ENCODE assay signal across 15 cellular contexts in genomic region chr6:19181252-19181651, GRCh38.
DNase-seq lines count a peak whose midpoint lies in the region; ATAC-seq and TF ChIP-seq lines count a peak whose summit lies in the region.
"Had no signal": no experiment of that assay in that cellular context is flagged by ENCODE, and none has a peak within 500 bp of the region (broad histone marks: within the 10 kb centered on the region; RNA-seq: fewer than 3 reads in every experiment).

No MANE protein-coding gene starts in this region.

- H3K27ac Mint-ChIP-seq in activated naive CD4-positive, alpha-beta T cell treated with anti-CD3 and anti-CD28 coated beads, Interleukin-2, amount 10 ng/mL, durations not matched to agents 7 days and 5 days, result no peak overlapping the region

- no peaks in the 10 kb centered on the region for H3K27me3 Mint-ChIP-seq in activated naive CD4-positive, alpha-beta T cell treated with anti-CD3 and anti-CD28 coated beads, Interleukin-2, amount 10 ng/mL, durations not matched to agents 7 days and 5 days

- H3K9me3 Mint-ChIP-seq in activated naive CD4-positive, alpha-beta T cell treated with anti-CD3 and anti-CD28 coated beads, Interleukin-2, amount 10 ng/mL, durations not matched to agents 7 days and 5 days, result peaks cover 19% of the 10 kb centered on the region

- no peak for TF ChIP-seq POLR2A in heart left ventricle (IDR thresholded peaks at IDR 0.05)

- 60 to 71% (median 65%) methylated on average over 1 of the region's 1 CpG for WGBS in heart left ventricle, 4 donors

- CTCF ChIA-PET in activated naive CD4-positive, alpha-beta T cell treated with anti-CD3 and anti-CD28 coated beads, Interleukin-2, amount 10 ng/mL, durations not matched to agents 7 days and 5 days (lab: Charles Lee), result no interaction called here

- no peaks in the 10 kb centered on the region for H3K36me3 Mint-ChIP-seq in activated naive CD4-positive, alpha-beta T cell treated with anti-CD3 and anti-CD28 coated beads, Interleukin-2, amount 10 ng/mL, durations not matched to agents 7 days and 5 days

- no peak for DNase-seq in colonic mucosa
- no peak for DNase-seq in heart left ventricle
- peak; percentile 10 for DNase-seq in pons (ENCODE audit: low spot score)
- DNase-seq in tibial artery, result peak in 1 of 2 donors; percentile 26
- no peak for DNase-seq in activated naive CD4-positive, alpha-beta T cell treated with anti-CD3 and anti-CD28 coated beads, Interleukin-2, amount 10 ng/mL, durations not matched to agents 7 days and 5 days
- DNase-seq in T1000 (lab: John Stamatoyannopoulos, UW), result no peak
- DNase-seq: AML-193, COR-L47, EL, NCI-H1048, NCI-H146, NCI-H2081, NCI-H748 treated with DMSO at 0.1 percent for 48 hours, RPMI8226 had no signal

- ATAC-seq in heart left ventricle, result peak in 1 of 4 donors; percentile 23
- no peak for ATAC-seq in GM21825 (IDR thresholded peaks at IDR 0.05; ENCODE audit: unreplicated experiment)

- H3K4me3 Mint-ChIP-seq in activated naive CD4-positive, alpha-beta T cell treated with anti-CD3 and anti-CD28 coated beads, Interleukin-2, amount 10 ng/mL, durations not matched to agents 7 days and 5 days, result no peak overlapping the region

- H3K9ac ChIP-seq in colonic mucosa (ENCODE audit: low read depth in 2 of 2, low read length in 2 of 2), result no peak overlapping the region

- H3K4me3 ChIP-seq in colonic mucosa (no peak overlapping the region), heart left ventricle (no peak overlapping the region), tibial artery (no peak overlapping the region)

- no peaks in the 10 kb centered on the region for H3K27me3 ChIP-seq in colonic mucosa
- H3K27me3 ChIP-seq in heart left ventricle, result no peaks in the 10 kb centered on the region
- H3K27me3 ChIP-seq in tibial artery, result no peaks in the 10 kb centered on the region

- H3K4me1 Mint-ChIP-seq in activated naive CD4-positive, alpha-beta T cell treated with anti-CD3 and anti-CD28 coated beads, Interleukin-2, amount 10 ng/mL, durations not matched to agents 7 days and 5 days, result no peaks in the 10 kb centered on the region

- H3K9me3 ChIP-seq in colonic mucosa, result no peaks in the 10 kb centered on the region
- H3K9me3 ChIP-seq in heart left ventricle, result peaks cover 0 to 28% (median 11%) of the 10 kb centered on the region in 12 donors
- H3K9me3 ChIP-seq in tibial artery, result peaks cover 2 to 11% (median 4%) of the 10 kb centered on the region in 3 donors

- H3K27ac ChIP-seq in colonic mucosa (peak overlapping the region; percentile 20), heart left ventricle (peak overlapping the region in 7 of 12 donors; percentile 11 to 66 (median 54)), tibial artery (peak overlapping the region; percentile 55 to 59)

- H3K36me3 ChIP-seq in colonic mucosa (no peaks in the 10 kb centered on the region), heart left ventricle (no peaks in the 10 kb centered on the region), tibial artery (no peaks in the 10 kb centered on the region)

- TF ChIP-seq CTCF in colonic mucosa (IDR thresholded peaks at IDR 0.05) (no peak), heart left ventricle (IDR thresholded peaks at IDR 0.05) (no peak), tibial artery (IDR thresholded peaks at IDR 0.05) (no peak)

- H3K4me1 ChIP-seq in colonic mucosa (no peaks in the 10 kb centered on the region), heart left ventricle (peaks cover 0 to 16% (median 2%) of the 10 kb centered on the region in 12 donors), tibial artery (peaks cover 0 to 16% (median 10%) of the 10 kb centered on the region in 4 donors)

- intact Hi-C loops in colonic mucosa (cut with DNase I), result no loop called here
- intact Hi-C loops in heart left ventricle (cut with DNase I), result loop anchor here in 2 of 10 donors (10.0 kb wide), 1 partner anchor 146 kb away; no protein-coding TSS in a partner anchor
- intact Hi-C loops in tibial artery (cut with DNase I; ENCODE audit: low total_unique reads), result no loop called here
